ENCODE assay signal across 15 cellular contexts in the genomic region with DNA sequence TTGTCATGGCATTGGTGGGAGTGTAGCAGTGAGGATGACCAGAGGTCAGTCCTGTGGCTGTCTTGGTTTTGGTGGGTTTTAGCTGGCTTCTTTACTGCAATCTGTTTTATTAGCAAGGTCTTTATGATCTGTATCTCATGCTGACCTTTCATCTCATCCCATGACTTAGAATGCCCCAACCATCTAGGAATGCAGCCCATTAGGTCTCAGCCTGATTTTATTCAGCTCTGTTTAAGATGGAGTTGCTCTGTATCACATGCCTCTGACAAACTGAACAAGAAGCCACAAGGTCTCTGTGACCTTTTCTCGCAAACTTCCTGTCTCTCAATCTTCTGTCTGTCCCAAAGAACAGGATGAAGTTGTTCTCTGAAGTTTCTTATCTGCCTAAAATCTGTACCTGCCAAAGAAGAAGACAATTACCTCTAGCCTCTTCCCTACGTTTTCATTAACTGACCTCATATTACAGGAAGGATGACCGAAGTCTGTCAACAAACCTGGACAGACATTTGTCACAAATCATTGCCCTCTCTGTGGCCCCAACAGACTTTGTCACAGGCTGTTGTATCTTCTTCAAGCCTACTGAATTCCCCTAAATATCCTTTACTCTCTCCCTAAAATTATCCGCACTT.
DNase-seq lines count a peak whose midpoint lies in the region; ATAC-seq and TF ChIP-seq lines count a peak whose summit lies in the region.
"Had no signal": no experiment of that assay in that cellular context is flagged by ENCODE, and none has a peak within 500 bp of the region (broad histone marks: within the 10 kb centered on the region; RNA-seq: fewer than 3 reads in every experiment).

No MANE protein-coding gene starts in this region.

- DNase-seq in Jurkat, Clone E6-1 (ENCODE audit: low read depth, low spot score), result peak; percentile 29
- DNase-seq in islet precursor cell (peak; percentile 93), neural crest cell (ENCODE audit: low read depth, low spot score) (no peak), omental fat pad (ENCODE audit: low spot score) (no peak)
- no peak for DNase-seq in stimulated activated CD4-positive, alpha-beta T cell treated with anti-CD3 and anti-CD28 coated beads, Interleukin-4, amount 100 ng/mL, for 24 hours
- DNase-seq in activated CD4-positive, alpha-beta memory T cell treated with anti-CD3 and anti-CD28 coated beads, Interleukin-2, amount 10 ng/mL, durations not matched to agents 7 days and 5 days, result no peak
- DNase-seq: CD4-positive, alpha-beta memory T cell; DMS53; NCI-H1436; NCI-H2029; NCI-H345; NCI-H526 had no signal

- peak overlapping the region; percentile 65 for H3K27ac Mint-ChIP-seq in neural crest cell (ENCODE audit: unreplicated experiment)
- H3K27ac Mint-ChIP-seq in activated CD4-positive, alpha-beta memory T cell treated with anti-CD3 and anti-CD28 coated beads, Interleukin-2, amount 10 ng/mL, durations not matched to agents 7 days and 5 days, result no peak overlapping the region
- H3K27ac Mint-ChIP-seq: CD4-positive, alpha-beta memory T cell had no signal

- H3K27me3 Mint-ChIP-seq in neural crest cell (ENCODE audit: low read depth), result no peaks in the 10 kb centered on the region
- H3K27me3 Mint-ChIP-seq in activated CD4-positive, alpha-beta memory T cell treated with anti-CD3 and anti-CD28 coated beads, Interleukin-2, amount 10 ng/mL, durations not matched to agents 7 days and 5 days, result no peaks in the 10 kb centered on the region

- H3K4me3 ChIP-seq in Jurkat, Clone E6-1 (ENCODE audit: low read length), result no peak overlapping the region
- H3K4me3 ChIP-seq: HAP-1, SJSA1 had no signal

- TF ChIP-seq CTCF in C4-2B (conservative IDR thresholded peaks at IDR 0.05) (no peak), neural crest cell (conservative IDR thresholded peaks at IDR 0.05) (no peak), omental fat pad (IDR thresholded peaks at IDR 0.05) (no peak)

- peak overlapping the region; percentile 55; the same call in 1 of the 2 replicates for H3K27ac ChIP-seq in C4-2B
- H3K27ac ChIP-seq: SJSA1 had no signal

- no peaks in the 10 kb centered on the region for H3K36me3 Mint-ChIP-seq in neural crest cell (ENCODE audit: low read depth)
- no peaks in the 10 kb centered on the region for H3K36me3 Mint-ChIP-seq in activated CD4-positive, alpha-beta memory T cell treated with anti-CD3 and anti-CD28 coated beads, Interleukin-2, amount 10 ng/mL, durations not matched to agents 7 days and 5 days (ENCODE audit: low read depth)
- H3K36me3 Mint-ChIP-seq: CD4-positive, alpha-beta memory T cell had no signal

- CTCF ChIA-PET in activated CD4-positive, alpha-beta memory T cell treated with anti-CD3 and anti-CD28 coated beads, Interleukin-2, amount 10 ng/mL, durations not matched to agents 7 days and 5 days (lab: Charles Lee), result no interaction called here

- POLR2A ChIA-PET in activated CD4-positive, alpha-beta memory T cell treated with anti-CD3 and anti-CD28 coated beads, Interleukin-2, amount 10 ng/mL, durations not matched to agents 7 days and 5 days (lab: Charles Lee), result no interaction called here

- H3K4me1 Mint-ChIP-seq in neural crest cell, result peaks cover 22% of the 10 kb centered on the region
- no peaks in the 10 kb centered on the region for H3K4me1 Mint-ChIP-seq in activated CD4-positive, alpha-beta memory T cell treated with anti-CD3 and anti-CD28 coated beads, Interleukin-2, amount 10 ng/mL, durations not matched to agents 7 days and 5 days
- H3K4me1 Mint-ChIP-seq: CD4-positive, alpha-beta memory T cell had no signal

- H3K4me3 Mint-ChIP-seq in neural crest cell, result no peak overlapping the region
- no peak overlapping the region for H3K4me3 Mint-ChIP-seq in activated CD4-positive, alpha-beta memory T cell treated with anti-CD3 and anti-CD28 coated beads, Interleukin-2, amount 10 ng/mL, durations not matched to agents 7 days and 5 days
- H3K4me3 Mint-ChIP-seq: CD4-positive, alpha-beta memory T cell had no signal

- no peaks in the 10 kb centered on the region for H3K9me3 Mint-ChIP-seq in neural crest cell
- no peaks in the 10 kb centered on the region for H3K9me3 Mint-ChIP-seq in activated CD4-positive, alpha-beta memory T cell treated with anti-CD3 and anti-CD28 coated beads, Interleukin-2, amount 10 ng/mL, durations not matched to agents 7 days and 5 days

- ATAC-seq in omental fat pad (ENCODE audit: low FRiP score), result no peak

Comparison
In these comparisons a context has a peak if more than half of its experiments do, and no peak if none do; other contexts are left out.
1. DNase-seq: peak in Jurkat, Clone E6-1 (single experiment) and islet precursor cell (single experiment); none in neural crest cell (single experiment), stimulated activated CD4-positive, alpha-beta T cell treated with anti-CD3 and anti-CD28 coated beads, Interleukin-4, amount 100 ng/mL, for 24 hours (single experiment), omental fat pad (single experiment) and activated CD4-positive, alpha-beta memory T cell treated with anti-CD3 and anti-CD28 coated beads, Interleukin-2, amount 10 ng/mL, durations not matched to agents 7 days and 5 days (single experiment).